Comparison of ENCODE assay signal across 8 cellular contexts in the genomic region with DNA sequence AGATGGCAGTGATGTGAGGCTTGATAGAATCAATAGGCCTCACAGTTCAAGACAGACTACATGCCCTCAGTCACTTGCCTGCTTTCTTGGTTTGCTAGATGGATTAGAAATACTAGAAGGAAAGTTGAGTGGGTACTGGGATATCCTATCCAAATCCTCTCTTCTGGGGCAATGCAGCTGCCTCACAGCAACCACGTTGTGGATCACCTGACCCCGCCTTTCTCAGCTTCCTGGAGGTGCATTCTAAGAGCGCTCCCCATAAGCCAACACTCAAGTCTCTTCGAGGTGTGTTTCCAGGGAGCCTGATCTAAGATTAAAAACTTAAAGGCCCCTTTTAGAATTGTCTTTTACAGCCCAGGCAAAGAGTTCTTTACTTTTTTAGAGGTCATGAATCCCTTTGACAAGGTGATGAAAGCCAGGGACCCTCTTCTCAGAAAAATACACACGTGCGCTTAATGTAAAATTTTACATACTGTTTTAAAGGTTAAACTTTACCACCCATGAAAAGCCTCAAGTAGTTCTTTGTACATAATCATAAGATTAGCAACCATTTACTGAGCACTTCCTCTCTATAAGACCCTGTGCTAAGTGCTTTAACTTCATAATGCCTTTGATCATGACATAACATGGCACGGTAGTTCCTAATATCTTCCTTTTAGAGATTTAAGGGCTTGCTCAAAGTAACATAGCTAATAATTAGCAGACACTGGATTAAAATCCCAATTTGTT. TPM values are rescaled to one million over a fixed set of nuclear protein-coding genes. Genes with fewer than 3 reads are reported as not detected.
A peak's percentile ranks its signal among the peaks of the same experiment; 100 is the strongest.
DNase-seq lines count a peak whose midpoint lies in the region; ATAC-seq and TF ChIP-seq lines count a peak whose summit lies in the region.

No MANE protein-coding gene starts in this region.

- H3K9me2 ChIP-seq in HCT116 (ENCODE audit: insufficient read depth) (no peaks in the 10 kb centered on the region), SU-DHL-6 (replicated peaks; ENCODE audit: insufficient read depth, low read length) (no peaks in the 10 kb centered on the region)

- peak overlapping the region; percentile 94 to 98 (median 98) for H3K4me3 Mint-ChIP-seq in CD4-positive, CD25-positive, alpha-beta regulatory T cell
- H3K4me3 Mint-ChIP-seq in natural killer cell treated with Interleukin-12 subunit alpha and Interleukin-12 subunit beta and Interleukin-15 and Interleukin-18, amount 100 ng/mL, for 72 hours: peak overlapping the region; percentile 98

- intact Hi-C loops in HCT116 (cut with micrococcal nuclease): loop anchor here (1.0 to 5.0 kb wide), 2 partner anchors 31 to 658 kb away; partner anchors contain the start of gene OSTC

- peaks cover 42% of the 10 kb centered on the region for H3K79me2 ChIP-seq in HCT116 (ENCODE audit: insufficient read depth, low read length)
- H3K79me2 ChIP-seq in SU-DHL-6 (ENCODE audit: insufficient read depth, low read length): peaks cover 57% of the 10 kb centered on the region

- H3K27ac Mint-ChIP-seq in CD4-positive, CD25-positive, alpha-beta regulatory T cell: peak overlapping the region; percentile 98 to 99 (median 98)
- peak overlapping the region; percentile 99 to 100 for H3K27ac Mint-ChIP-seq in natural killer cell treated with Interleukin-12 subunit alpha and Interleukin-12 subunit beta and Interleukin-15 and Interleukin-18, amount 100 ng/mL, for 72 hours

- H3K27me3 ChIP-seq in CD4-positive, CD25-positive, alpha-beta regulatory T cell (ENCODE audit: control insufficient read depth, insufficient read depth, low read length): no peaks in the 10 kb centered on the region
- H3K27me3 ChIP-seq in HCT116 (ENCODE audit: insufficient read depth, low read length): no peaks in the 10 kb centered on the region
- H3K27me3 ChIP-seq in SU-DHL-6 (ENCODE audit: low read length): no peaks in the 10 kb centered on the region

- TF ChIP-seq RAD21 in HCT116 (IDR thresholded peaks at IDR 0.05; ENCODE audit: low read depth): no peak

- peak; percentile 16 to 70 (median 37) for DNase-seq in CD4-positive, CD25-positive, alpha-beta regulatory T cell
- DNase-seq in HCT116 (ENCODE audit: low read depth, low spot score): no peak
- DNase-seq in choroid plexus epithelial cell (ENCODE audit: low read depth): no peak
- DNase-seq in natural killer cell treated with Interleukin-12 subunit alpha and Interleukin-12 subunit beta and Interleukin-15 and Interleukin-18, amount 100 ng/mL, for 72 hours (ENCODE audit: low spot score): no peak
- no peak for DNase-seq in DMS 273 (lab: John Stamatoyannopoulos, UW; ENCODE audit: unreplicated experiment)
- DNase-seq in NCI-H2196 treated with DMSO at 0.1 percent for 48 hours (lab: John Stamatoyannopoulos, UW; ENCODE audit: unreplicated experiment): no peak
- no peak for DNase-seq in NCI-H345 treated with DMSO at 0.1 percent for 48 hours (lab: John Stamatoyannopoulos, UW; ENCODE audit: unreplicated experiment)

- BruUV-seq in HCT116 (replicated peaks; lab: Mats Ljungman, UMichigan): TSS peak; percentile 90

- POLR2A ChIA-PET in HCT116 (lab: Charles Lee): interaction anchor here (1.5 kb wide), 1 partner anchor 11 kb away, joined by 7 read pairs; no protein-coding TSS in a partner anchor

- no peaks in the 10 kb centered on the region for H3F3A ChIP-seq in SU-DHL-6 (ENCODE audit: insufficient read depth)

- H2AFZ ChIP-seq in HCT116 (ENCODE audit: low read depth, low read length, poor library complexity, severe bottlenecking): peak overlapping the region; percentile 81
- peak overlapping the region; percentile 56 for H2AFZ ChIP-seq in SU-DHL-6 (ENCODE audit: low read depth, low read length, severe bottlenecking)

- no peaks in the 10 kb centered on the region for H3K27me3 Mint-ChIP-seq in CD4-positive, CD25-positive, alpha-beta regulatory T cell
- no peaks in the 10 kb centered on the region for H3K27me3 Mint-ChIP-seq in natural killer cell treated with Interleukin-12 subunit alpha and Interleukin-12 subunit beta and Interleukin-15 and Interleukin-18, amount 100 ng/mL, for 72 hours

- H3K9me3 ChIP-seq in CD4-positive, CD25-positive, alpha-beta regulatory T cell (ENCODE audit: control insufficient read depth in 2 of 2, low read length in 2 of 2): peaks cover 0 to 4% of the 10 kb centered on the region in 2 experiments
- H3K9me3 ChIP-seq in HCT116 (ENCODE audit: control insufficient read depth in 1 of 2, insufficient read depth in 1 of 2, low read depth in 1 of 2, low read length in 2 of 2): peaks cover 0 to 5% of the 10 kb centered on the region in 2 experiments; a peak in 2 of 4 replicates
- no peaks in the 10 kb centered on the region for H3K9me3 ChIP-seq in SU-DHL-6 (ENCODE audit: insufficient read depth, low read length)

- peak; percentile 19 to 24 for ATAC-seq in CD4-positive, CD25-positive, alpha-beta regulatory T cell (ENCODE audit: low read depth in 2 of 2)
- ATAC-seq in HCT116: no peak
- no peak for ATAC-seq in natural killer cell treated with Interleukin-12 subunit alpha and Interleukin-12 subunit beta and Interleukin-15 and Interleukin-18, amount 100 ng/mL, for 72 hours

- peaks cover 29% of the 10 kb centered on the region for H3K36me3 Mint-ChIP-seq in CD4-positive, CD25-positive, alpha-beta regulatory T cell
- H3K36me3 Mint-ChIP-seq in natural killer cell treated with Interleukin-12 subunit alpha and Interleukin-12 subunit beta and Interleukin-15 and Interleukin-18, amount 100 ng/mL, for 72 hours: peaks cover 34% of the 10 kb centered on the region

- peaks cover 33% of the 10 kb centered on the region for H3K4me1 ChIP-seq in CD4-positive, CD25-positive, alpha-beta regulatory T cell (ENCODE audit: control insufficient read depth, insufficient read depth, low read length, poor library complexity, severe bottlenecking)
- peaks cover 0 to 21% of the 10 kb centered on the region in 2 experiments; a peak in 3 of 4 replicates for H3K4me1 ChIP-seq in HCT116 (ENCODE audit: control insufficient read depth in 1 of 2, insufficient read depth in 2 of 2, low read length in 2 of 2)

- TF ChIP-seq CTCF in HCT116 (IDR thresholded peaks at IDR 0.05 in 2 of 3, conservative IDR thresholded peaks at IDR 0.05 in 1 of 3; ENCODE audit: borderline replicate concordance in 1 of 3, insufficient read depth in 1 of 3, low read depth in 2 of 3, low read length in 2 of 3): no peak
- TF ChIP-seq CTCF in SU-DHL-6 (IDR thresholded peaks at IDR 0.05; ENCODE audit: insufficient read depth, low read length, poor library complexity, severe bottlenecking): no peak
- no peak for TF ChIP-seq CTCF in choroid plexus epithelial cell (conservative IDR thresholded peaks at IDR 0.05; ENCODE audit: low read depth, low read length)

- H3K27ac ChIP-seq in CD4-positive, CD25-positive, alpha-beta regulatory T cell (ENCODE audit: insufficient read depth, low read length, poor library complexity, severe bottlenecking): peak overlapping the region; percentile 91
- H3K27ac ChIP-seq in HCT116 (ENCODE audit: low read depth, low read length) (no peak overlapping the region), SU-DHL-6 (ENCODE audit: low read depth, low read length) (peak overlapping the region; percentile 48)

- RAD21 ChIA-PET in HCT116 (lab: Charles Lee; ENCODE audit: low non-redundant PET in 1 of 2, low total read pairs in 2 of 2, uncharacterized antibody in 2 of 2, unreplicated experiment in 2 of 2): interaction anchor here in 1 of 2 experiments (0.6 kb wide), 1 partner anchor 17 kb away, joined by 4 read pairs; no protein-coding TSS in a partner anchor

- H3K4me1 Mint-ChIP-seq in CD4-positive, CD25-positive, alpha-beta regulatory T cell: peaks cover 34 to 64% (median 49%) of the 10 kb centered on the region in 4 donors
- H3K4me1 Mint-ChIP-seq in natural killer cell treated with Interleukin-12 subunit alpha and Interleukin-12 subunit beta and Interleukin-15 and Interleukin-18, amount 100 ng/mL, for 72 hours (ENCODE audit: low read depth in 2 of 2): peaks cover 33 to 50% of the 10 kb centered on the region in 2 donors

- H3K4me2 ChIP-seq in HCT116 (ENCODE audit: low read length): peak overlapping the region; percentile 83
- peak overlapping the region; percentile 96 for H3K4me2 ChIP-seq in SU-DHL-6 (ENCODE audit: low read depth, low read length, poor library complexity, severe bottlenecking)

- peak overlapping the region; percentile 96 for H3K4me3 ChIP-seq in CD4-positive, CD25-positive, alpha-beta regulatory T cell (ENCODE audit: low read depth, low read length)
- peak overlapping the region; percentile 62 to 90 for H3K4me3 ChIP-seq in HCT116 (replicated peaks in 1 of 2; ENCODE audit: low read depth in 1 of 2, low read length in 2 of 2)
- peak overlapping the region; percentile 71 for H3K4me3 ChIP-seq in SU-DHL-6 (ENCODE audit: insufficient read depth, low read length, poor library complexity, severe bottlenecking)
- H3K4me3 ChIP-seq in choroid plexus epithelial cell (ENCODE audit: low read depth, low read length): peak overlapping the region; percentile 80

- H3K9ac ChIP-seq in HCT116 (ENCODE audit: low read length) (peak overlapping the region; percentile 42), SU-DHL-6 (ENCODE audit: low read length) (peak overlapping the region; percentile 61)

- H4K20me1 ChIP-seq in HCT116 (ENCODE audit: insufficient read depth): peaks cover 12% of the 10 kb centered on the region; the same call in 1 of the 2 replicates
- 0 out of 2 replicates have a peak, but pooled peaks cover 7% of the 10 kb centered on the region for H4K20me1 ChIP-seq in SU-DHL-6 (ENCODE audit: low read depth, low read length)

- no peak for TF ChIP-seq POLR2A in HCT116 (IDR thresholded peaks at IDR 0.05; ENCODE audit: borderline replicate concordance, extremely low read depth, insufficient read depth, insufficient read length)

- CTCF ChIA-PET in HCT116 (lab: Charles Lee): interaction anchor here (0.9 kb wide), 1 partner anchor 601 kb away, joined by 3 read pairs; no protein-coding TSS in a partner anchor

- H3K9me3 Mint-ChIP-seq in CD4-positive, CD25-positive, alpha-beta regulatory T cell: peaks cover 0 to 8% (median 0%) of the 10 kb centered on the region in 7 donors
- H3K9me3 Mint-ChIP-seq in natural killer cell treated with Interleukin-12 subunit alpha and Interleukin-12 subunit beta and Interleukin-15 and Interleukin-18, amount 100 ng/mL, for 72 hours: no peaks in the 10 kb centered on the region

- peaks cover 29% of the 10 kb centered on the region for H3K36me3 ChIP-seq in CD4-positive, CD25-positive, alpha-beta regulatory T cell (ENCODE audit: control insufficient read depth, insufficient read depth, low read length)
- H3K36me3 ChIP-seq in HCT116 (ENCODE audit: control insufficient read depth in 1 of 2, insufficient read depth in 2 of 2, low read length in 2 of 2): peaks cover 24 to 34% of the 10 kb centered on the region in 2 experiments
- H3K36me3 ChIP-seq in SU-DHL-6 (ENCODE audit: low read length): peaks cover 21% of the 10 kb centered on the region

RNA-seq across cellular contexts. Expression of gene RPL34, which starts 0.8 kb away (rescaled TPM):
- 2,139 TPM for total RNA-seq in CD4-positive, CD25-positive, alpha-beta regulatory T cell
- 1,000 to 10,000 TPM; 3,522 to 5,218 (median 4,285) TPM for polyA plus RNA-seq in CD4-positive, CD25-positive, alpha-beta regulatory T cell
- 1,359 TPM for total RNA-seq in HCT116 (2021; ENCODE audit: unreplicated experiment)
- polyA plus RNA-seq in HCT116 (2012): 2,209 and 2,223 TPM in 2 replicates
- total RNA-seq in natural killer cell treated with Interleukin-12 subunit alpha and Interleukin-12 subunit beta and Interleukin-15 and Interleukin-18, amount 100 ng/mL, for 72 hours: 100 to 1,000 TPM; 712 to 767 TPM

RNA-seq across cellular contexts. Expression of gene OSTC, which starts 30.9 kb away (rescaled TPM):
- total RNA-seq in CD4-positive, CD25-positive, alpha-beta regulatory T cell: 30.9 TPM
- polyA plus RNA-seq in CD4-positive, CD25-positive, alpha-beta regulatory T cell: 100 to 1,000 TPM; 107 to 119 (median 116) TPM
- total RNA-seq in HCT116 (2021; ENCODE audit: unreplicated experiment): 105 TPM
- 61.1 and 64.0 TPM in 2 replicates for polyA plus RNA-seq in HCT116 (2012)
- total RNA-seq in natural killer cell treated with Interleukin-12 subunit alpha and Interleukin-12 subunit beta and Interleukin-15 and Interleukin-18, amount 100 ng/mL, for 72 hours: 10 to 100 TPM; 62.8 to 81.9 TPM

Comparison
In these comparisons a context has a peak if more than half of its experiments do, and no peak if none do; other contexts are left out.
1. ATAC-seq: peak in CD4-positive, CD25-positive, alpha-beta regulatory T cell (2 of 2); none in HCT116 (single experiment) and natural killer cell treated with Interleukin-12 subunit alpha and Interleukin-12 subunit beta and Interleukin-15 and Interleukin-18, amount 100 ng/mL, for 72 hours (0 of 2).
2. DNase-seq: peak in CD4-positive, CD25-positive, alpha-beta regulatory T cell (3 of 3); none in HCT116 (single experiment), choroid plexus epithelial cell (single experiment), natural killer cell treated with Interleukin-12 subunit alpha and Interleukin-12 subunit beta and Interleukin-15 and Interleukin-18, amount 100 ng/mL, for 72 hours (single experiment), DMS 273 (single experiment), NCI-H2196 treated with DMSO at 0.1 percent for 48 hours (single experiment) and NCI-H345 treated with DMSO at 0.1 percent for 48 hours (single experiment).
3. Peak in every context shown above with its lines, with median percentiles within 50 percentile points of each other: H3K4me3 ChIP-seq.